Comparison of ENCODE assay signal across 17 cellular contexts in the genomic region with DNA sequence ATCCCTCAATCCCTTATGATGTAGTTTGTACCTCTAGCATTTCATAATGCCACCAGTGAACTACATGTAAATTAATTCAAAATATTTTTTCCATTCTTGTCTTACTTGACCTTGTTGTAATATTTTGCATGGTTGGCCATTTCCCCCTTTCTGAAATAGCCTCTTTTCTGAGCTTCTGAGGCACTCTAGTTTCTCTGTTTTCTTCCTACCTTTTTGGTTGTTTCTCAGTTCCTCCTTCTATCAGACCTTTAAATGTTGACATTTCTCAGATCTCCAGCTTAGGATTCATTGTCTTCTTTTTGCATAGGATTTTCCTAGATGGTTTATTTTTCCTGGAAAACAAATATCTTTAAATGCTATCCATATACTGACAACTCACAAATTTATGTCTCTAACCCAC. TPM values are rescaled to one million over a fixed set of nuclear protein-coding genes. Genes with fewer than 3 reads are reported as not detected.
DNase-seq lines count a peak whose midpoint lies in the region; ATAC-seq and TF ChIP-seq lines count a peak whose summit lies in the region.
"Had no signal": no experiment of that assay in that cellular context is flagged by ENCODE, and none has a peak within 500 bp of the region (broad histone marks: within the 10 kb centered on the region; RNA-seq: fewer than 3 reads in every experiment).

No MANE protein-coding gene starts in this region.

- H3K27ac ChIP-seq in upper lobe of right lung, result no peak overlapping the region
- H3K27ac ChIP-seq: cardiac muscle cell, SK-N-MC had no signal

- intact Hi-C loops in upper lobe of right lung (cut with DNase I), result no loop called here

- peaks cover 29% of the 10 kb centered on the region for H3K27me3 ChIP-seq in HAP-1 (ENCODE audit: low read depth)
- no peaks in the 10 kb centered on the region for H3K27me3 ChIP-seq in upper lobe of right lung
- H3K27me3 ChIP-seq: cardiac muscle cell had no signal

- H3K9me3 ChIP-seq in HAP-1 (no peaks in the 10 kb centered on the region), upper lobe of right lung (no peaks in the 10 kb centered on the region)

- no peak overlapping the region for H3K4me3 ChIP-seq in HAP-1
- H3K4me3 ChIP-seq in upper lobe of right lung, result no peak overlapping the region
- H3K4me3 ChIP-seq: cardiac muscle cell, SK-N-MC had no signal

- H3K4me1 ChIP-seq in HAP-1 (no peaks in the 10 kb centered on the region), upper lobe of right lung (no peaks in the 10 kb centered on the region)

- DNase-seq in AG08395 (ENCODE audit: low spot score), result no peak
- DNase-seq in HAP-1 (ENCODE audit: low spot score in 2 of 2), result no peak
- no peak for DNase-seq in upper lobe of right lung
- DNase-seq: activated CD4-positive, alpha-beta T cell treated with anti-CD3 and anti-CD28 coated beads, Interleukin-2, amount 50 U/mL, for 48 hours; activated T-cell treated with anti-CD3 and anti-CD28 coated beads, Interleukin-2, amount 50 U/mL, for 4 hours; endodermal cell; KG1; NCI-H1105 treated with DMSO at 0.1 percent for 48 hours; nucleus accumbens; stimulated activated naive B cell treated with anti-CD40 and anti-IgM and Interleukin-4, amounts not matched to agents 10 μg/mL and 1 μg/mL and 100 μg/mL, for 72 hours had no signal

- in situ Hi-C loops in HAP-1 (cut with MboI; ENCODE audit: low sequenced_read_pairs), result no loop called here

- ATAC-seq in GM18505 (IDR thresholded peaks at IDR 0.05; ENCODE audit: unreplicated experiment) (peak; percentile 58), GM19455 (IDR thresholded peaks at IDR 0.05; ENCODE audit: unreplicated experiment) (peak; percentile 76), HG02610 (IDR thresholded peaks at IDR 0.05; ENCODE audit: unreplicated experiment) (peak; percentile 36), HG03378 (IDR thresholded peaks at IDR 0.05; ENCODE audit: unreplicated experiment) (peak; percentile 52), HG03097 (IDR thresholded peaks at IDR 0.05; ENCODE audit: low FRiP score, unreplicated experiment) (no peak), upper lobe of right lung (no peak)
- ATAC-seq: activated T-cell treated with anti-CD3 and anti-CD28 coated beads, Interleukin-2, amount 50 U/mL, for 4 hours; stimulated activated naive B cell treated with anti-CD40 and anti-IgM and Interleukin-4, amounts not matched to agents 10 μg/mL and 1 μg/mL and 100 μg/mL, for 72 hours had no signal

- no peak for TF ChIP-seq POLR2A in GM18505 (IDR thresholded peaks at IDR 0.05; ENCODE audit: borderline replicate concordance, extremely low read depth, insufficient read depth, insufficient read length)

- no peak for TF ChIP-seq CTCF in upper lobe of right lung (IDR thresholded peaks at IDR 0.05)

- H3K36me3 ChIP-seq in HAP-1 (replicated peaks) (no peaks in the 10 kb centered on the region), upper lobe of right lung (no peaks in the 10 kb centered on the region)
- H3K36me3 ChIP-seq: cardiac muscle cell had no signal

RNA-seq across cellular contexts. Expression of gene RMST, which starts 9.8 kb away (rescaled TPM):
- 16.2 TPM for total RNA-seq in upper lobe of right lung
- total RNA-seq: activated T-cell treated with anti-CD3 and anti-CD28 coated beads, Interleukin-2, amount 50 U/mL, for 4 hours had no signal

Comparison
In these comparisons a context has a peak if more than half of its experiments do, and no peak if none do; other contexts are left out.
1. ATAC-seq: peak in GM18505 (single experiment), GM19455 (single experiment), HG02610 (single experiment) and HG03378 (single experiment); none in HG03097 (single experiment) and upper lobe of right lung (single experiment).